In the genomic region with DNA sequence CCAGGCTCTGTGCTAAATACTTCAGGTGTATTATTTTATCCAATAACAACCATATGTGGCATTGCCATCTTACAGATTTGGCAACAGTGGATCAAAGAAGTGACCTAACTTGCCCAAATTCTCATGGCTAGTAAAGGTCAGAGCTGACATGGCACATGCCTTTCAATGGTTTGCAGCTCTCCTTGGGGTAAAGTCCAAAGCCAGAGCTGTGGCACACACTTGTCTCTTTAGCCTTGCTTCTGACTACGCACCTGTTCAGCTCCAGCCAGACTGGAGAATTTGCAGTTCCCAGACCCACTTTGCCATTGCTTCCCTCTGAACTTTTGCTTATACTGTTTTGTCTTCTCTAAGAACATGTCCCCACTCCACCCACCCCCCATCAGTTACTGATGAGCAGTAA, we compare ENCODE assay signal across 15 cellular contexts. TPM values are rescaled to one million over a fixed set of nuclear protein-coding genes. Genes with fewer than 3 reads are reported as not detected.
DNase-seq lines count a peak whose midpoint lies in the region; TF ChIP-seq lines count a peak whose summit lies in the region.
"Had no signal": no experiment of that assay in that cellular context is flagged by ENCODE, and none has a peak within 500 bp of the region (broad histone marks: within the 10 kb centered on the region; RNA-seq: fewer than 3 reads in every experiment).

No MANE protein-coding gene starts in this region.

- no peaks in the 10 kb centered on the region for H3K9me3 Mint-ChIP-seq in activated CD4-positive, alpha-beta T cell treated with anti-CD3 and anti-CD28 coated beads, Interleukin-2, amount 10 ng/mL, durations not matched to agents 24 days and 14 days
- no peaks in the 10 kb centered on the region for H3K9me3 Mint-ChIP-seq in CD8-positive, alpha-beta memory T cell
- no peaks in the 10 kb centered on the region for H3K9me3 Mint-ChIP-seq in dendritic cell treated with granulocyte-macrophage colony-stimulating factor and Interleukin-4, amounts not matched to agents 40 ng/mL and 50 ng/mL, for 4 days

- TF ChIP-seq EP300 in sigmoid colon (IDR thresholded peaks at IDR 0.05): no peak

- H3K4me3 Mint-ChIP-seq in activated CD4-positive, alpha-beta T cell treated with anti-CD3 and anti-CD28 coated beads, Interleukin-2, amount 10 ng/mL, durations not matched to agents 24 days and 14 days: no peak overlapping the region
- H3K4me3 Mint-ChIP-seq in CD8-positive, alpha-beta memory T cell: peak overlapping the region in 2 of 7 donors; percentile 10 to 23
- H3K4me3 Mint-ChIP-seq in dendritic cell treated with granulocyte-macrophage colony-stimulating factor and Interleukin-4, amounts not matched to agents 40 ng/mL and 50 ng/mL, for 4 days: no peak overlapping the region

- H3K9me3 ChIP-seq in CD8-positive, alpha-beta memory T cell (ENCODE audit: low read length): no peaks in the 10 kb centered on the region
- no peaks in the 10 kb centered on the region for H3K9me3 ChIP-seq in sigmoid colon
- H3K9me3 ChIP-seq: A549 had no signal

- H3K4me3 ChIP-seq in CD8-positive, alpha-beta memory T cell (ENCODE audit: low read length): no peak overlapping the region
- no peak overlapping the region for H3K4me3 ChIP-seq in sigmoid colon
- H3K4me3 ChIP-seq: A549 had no signal

- DNase-seq in activated CD4-positive, alpha-beta T cell treated with anti-CD3 and anti-CD28 coated beads, Interleukin-2, amount 10 ng/mL, durations not matched to agents 24 days and 14 days: no peak
- no peak for DNase-seq in activated CD4-positive, alpha-beta T cell treated with anti-CD3 and anti-CD28 coated beads, Interleukin-2, amount 50 U/mL, for 4 hours
- DNase-seq in CD8-positive, alpha-beta memory T cell: no peak
- DNase-seq in sigmoid colon (no peak), AG20443 (ENCODE audit: low spot score) (no peak), SIG-M5 (lab: John Stamatoyannopoulos, UW) (no peak)
- DNase-seq in stimulated activated CD4-positive, alpha-beta T cell treated with anti-CD3 and anti-CD28 coated beads, Interleukin-15, amount 100 ng/mL, for 24 hours: no peak
- DNase-seq: activated CD4-positive, CD25-positive, alpha-beta regulatory T cell; activated effector memory CD4-positive, alpha-beta T cell treated with Interleukin-2 at 50 U/mL for 16 hours; COR-L47; NCI-H2029; NCI-H526 treated with DMSO at 0.1 percent for 48 hours had no signal

- WGBS in sigmoid colon, 2 donors: 97 to 99% methylated on average over 1 of the region's 1 CpG

- POLR2A ChIA-PET in CD8-positive, alpha-beta memory T cell (lab: Charles Lee): interaction anchor here (0.6 to 1.3 kb wide), 2 partner anchors 13 to 24 kb away, joined by 4 to 7 read pairs; a partner anchor contains a TSS

- CTCF ChIA-PET in CD8-positive, alpha-beta memory T cell (lab: Charles Lee): interaction anchor here (3.2 kb wide), 1 partner anchor 23 kb away, joined by 14 read pairs; a partner anchor contains a TSS

- no peak for TF ChIP-seq CTCF in sigmoid colon (IDR thresholded peaks at IDR 0.05)

- no peak for TF ChIP-seq POLR2A in sigmoid colon (IDR thresholded peaks at IDR 0.05)

- H3K4me1 Mint-ChIP-seq in activated CD4-positive, alpha-beta T cell treated with anti-CD3 and anti-CD28 coated beads, Interleukin-2, amount 10 ng/mL, durations not matched to agents 24 days and 14 days: peaks cover 40% of the 10 kb centered on the region
- H3K4me1 Mint-ChIP-seq in CD8-positive, alpha-beta memory T cell: peaks cover 19 to 48% (median 28%) of the 10 kb centered on the region in 3 donors
- H3K4me1 Mint-ChIP-seq in dendritic cell treated with granulocyte-macrophage colony-stimulating factor and Interleukin-4, amounts not matched to agents 40 ng/mL and 50 ng/mL, for 4 days (ENCODE audit: low read depth): peaks cover 65% of the 10 kb centered on the region

- H3K27ac Mint-ChIP-seq in activated CD4-positive, alpha-beta T cell treated with anti-CD3 and anti-CD28 coated beads, Interleukin-2, amount 10 ng/mL, durations not matched to agents 24 days and 14 days: peak overlapping the region; percentile 64
- H3K27ac Mint-ChIP-seq in CD8-positive, alpha-beta memory T cell: peak overlapping the region in 7 of 8 donors; percentile 38 to 98 (median 96)
- H3K27ac Mint-ChIP-seq in dendritic cell treated with granulocyte-macrophage colony-stimulating factor and Interleukin-4, amounts not matched to agents 40 ng/mL and 50 ng/mL, for 4 days: peak overlapping the region; percentile 84
- H3K27ac Mint-ChIP-seq: progenitor cell of endocrine pancreas had no signal

- peaks cover 8% of the 10 kb centered on the region for H3K36me3 ChIP-seq in CD8-positive, alpha-beta memory T cell (ENCODE audit: insufficient read depth, low read length)
- H3K36me3 ChIP-seq in sigmoid colon: peaks cover 5 to 30% (median 18%) of the 10 kb centered on the region in 4 donors

- H3K4me1 ChIP-seq in CD8-positive, alpha-beta memory T cell (ENCODE audit: insufficient read depth, low read length): peaks cover 26% of the 10 kb centered on the region
- peaks cover 0 to 41% (median 24%) of the 10 kb centered on the region in 4 donors for H3K4me1 ChIP-seq in sigmoid colon

- peaks cover 33% of the 10 kb centered on the region for H3K36me3 Mint-ChIP-seq in activated CD4-positive, alpha-beta T cell treated with anti-CD3 and anti-CD28 coated beads, Interleukin-2, amount 10 ng/mL, durations not matched to agents 24 days and 14 days (ENCODE audit: low read depth)
- H3K36me3 Mint-ChIP-seq in CD8-positive, alpha-beta memory T cell: peaks cover 0 to 47% (median 9%) of the 10 kb centered on the region in 3 donors
- peaks cover 47% of the 10 kb centered on the region for H3K36me3 Mint-ChIP-seq in dendritic cell treated with granulocyte-macrophage colony-stimulating factor and Interleukin-4, amounts not matched to agents 40 ng/mL and 50 ng/mL, for 4 days (ENCODE audit: low read depth)

- intact Hi-C loops in activated CD4-positive, alpha-beta T cell treated with anti-CD3 and anti-CD28 coated beads, Interleukin-2, amount 10 ng/mL, durations not matched to agents 24 days and 14 days (cut with micrococcal nuclease): no loop called here
- intact Hi-C loops in dendritic cell treated with granulocyte-macrophage colony-stimulating factor and Interleukin-4, amounts not matched to agents 40 ng/mL and 50 ng/mL, for 4 days (cut with micrococcal nuclease): no loop called here
- intact Hi-C loops in sigmoid colon (cut with DNase I): no loop called here

- no peaks in the 10 kb centered on the region for H3K27me3 ChIP-seq in CD8-positive, alpha-beta memory T cell (ENCODE audit: insufficient read depth, low read length, poor library complexity, severe bottlenecking)
- no peaks in the 10 kb centered on the region for H3K27me3 ChIP-seq in sigmoid colon

- H3K27ac ChIP-seq in CD8-positive, alpha-beta memory T cell (ENCODE audit: low read depth, low read length): no peak overlapping the region
- H3K27ac ChIP-seq in sigmoid colon: peak overlapping the region in 3 of 4 donors; percentile 44 to 61 (median 54)
- H3K27ac ChIP-seq: A549 had no signal

- H3K27me3 Mint-ChIP-seq in activated CD4-positive, alpha-beta T cell treated with anti-CD3 and anti-CD28 coated beads, Interleukin-2, amount 10 ng/mL, durations not matched to agents 24 days and 14 days: no peaks in the 10 kb centered on the region
- no peaks in the 10 kb centered on the region for H3K27me3 Mint-ChIP-seq in CD8-positive, alpha-beta memory T cell
- H3K27me3 Mint-ChIP-seq in dendritic cell treated with granulocyte-macrophage colony-stimulating factor and Interleukin-4, amounts not matched to agents 40 ng/mL and 50 ng/mL, for 4 days: no peaks in the 10 kb centered on the region
- H3K27me3 Mint-ChIP-seq: progenitor cell of endocrine pancreas had no signal

RNA-seq across cellular contexts. Expression of a gene that starts 5.9 kb away (rescaled TPM):
- total RNA-seq in activated CD4-positive, alpha-beta T cell treated with anti-CD3 and anti-CD28 coated beads, Interleukin-2, amount 10 ng/mL, durations not matched to agents 24 days and 14 days: 105 and 106 TPM in 2 replicates
- total RNA-seq in CD8-positive, alpha-beta memory T cell: 100 to 1,000 TPM; 120 to 126 TPM
- polyA plus RNA-seq in CD8-positive, alpha-beta memory T cell: 105 TPM
- 10 to 100 TPM; 14.2 to 19.7 (median 17.9) TPM for total RNA-seq in sigmoid colon
- polyA plus RNA-seq in sigmoid colon: 100 to 1,000 TPM in 1 of 3 donors, 10 to 100 TPM in 2; 60.1 to 101 (median 65.9) TPM

RNA-seq across cellular contexts. Expression of a gene that starts 6.1 kb away (rescaled TPM):
- 16.5 and 17.8 TPM in 2 replicates for total RNA-seq in activated CD4-positive, alpha-beta T cell treated with anti-CD3 and anti-CD28 coated beads, Interleukin-2, amount 10 ng/mL, durations not matched to agents 24 days and 14 days
- 10 to 100 TPM; 14.1 to 17.0 TPM for total RNA-seq in CD8-positive, alpha-beta memory T cell
- 3.5 TPM for polyA plus RNA-seq in CD8-positive, alpha-beta memory T cell
- total RNA-seq in sigmoid colon: 10 to 100 TPM; 13.5 to 25.9 (median 19.3) TPM
- 10 to 100 TPM in 1 of 3 donors, 1 to 10 TPM in 2; 4.2 to 27.9 (median 4.4) TPM for polyA plus RNA-seq in sigmoid colon

RNA-seq across cellular contexts. Expression of a gene that starts 13.2 kb away (rescaled TPM):
- 53.8 and 54.9 TPM in 2 replicates for total RNA-seq in activated CD4-positive, alpha-beta T cell treated with anti-CD3 and anti-CD28 coated beads, Interleukin-2, amount 10 ng/mL, durations not matched to agents 24 days and 14 days
- 10 to 100 TPM; 59.6 to 60.7 TPM for total RNA-seq in CD8-positive, alpha-beta memory T cell
- polyA plus RNA-seq in CD8-positive, alpha-beta memory T cell: 36.1 TPM
- total RNA-seq in sigmoid colon: 10 to 100 TPM; 17.8 to 30.5 (median 21.1) TPM
- polyA plus RNA-seq in sigmoid colon: 10 to 100 TPM; 32.7 to 48.3 (median 35.4) TPM

RNA-seq across cellular contexts. Expression of a gene that starts 23.0 kb away (rescaled TPM):
- 13.8 and 13.9 TPM in 2 replicates for total RNA-seq in activated CD4-positive, alpha-beta T cell treated with anti-CD3 and anti-CD28 coated beads, Interleukin-2, amount 10 ng/mL, durations not matched to agents 24 days and 14 days
- 10 to 100 TPM; 11.1 to 11.9 TPM for total RNA-seq in CD8-positive, alpha-beta memory T cell
- polyA plus RNA-seq in CD8-positive, alpha-beta memory T cell: 22.2 TPM
- total RNA-seq in sigmoid colon: 10 to 100 TPM in 2 of 4 donors, 1 to 10 TPM in 2; 6.5 to 21.0 (median 12.1) TPM
- polyA plus RNA-seq in sigmoid colon: 10 to 100 TPM; 37.2 to 60.7 (median 53.9) TPM
